ENCODE assay signal across 31 cellular contexts in genomic region chr6:51394061-51394460, GRCh38.
"Had no signal": no experiment of that assay in that cellular context is flagged by ENCODE, and none has a peak within 500 bp of the region (broad histone marks: within the 10 kb centered on the region; RNA-seq: fewer than 3 reads in every experiment).

No MANE protein-coding gene starts in this region.

- H3K27ac Mint-ChIP-seq: naive B cell; naive thymus-derived CD8-positive, alpha-beta T cell; natural killer cell treated with Interleukin-12 subunit alpha and Interleukin-12 subunit beta and Interleukin-15 and Interleukin-18, amount 100 ng/mL, for 72 hours; nephron progenitor cell; stimulated activated memory B cell treated with anti-CD40 and anti-IgM and Interleukin-4, amounts not matched to agents 10 μg/mL and 1 μg/mL and 100 μg/mL, for 72 hours; stimulated activated naive CD8-positive, alpha-beta T cell treated with anti-CD3 and anti-CD28 coated beads, Interleukin-15, amount 100 ng/mL, for 72 hours; type B pancreatic cell had no signal

- ATAC-seq: naive thymus-derived CD8-positive, alpha-beta T cell; natural killer cell treated with Interleukin-12 subunit alpha and Interleukin-12 subunit beta and Interleukin-15 and Interleukin-18, amount 100 ng/mL, for 72 hours; right cardiac atrium; sciatic nerve; stimulated activated memory B cell treated with anti-CD40 and anti-IgM and Interleukin-4, amounts not matched to agents 10 μg/mL and 1 μg/mL and 100 μg/mL, for 72 hours; stimulated activated naive CD8-positive, alpha-beta T cell treated with anti-CD3 and anti-CD28 coated beads, Interleukin-15, amount 100 ng/mL, for 72 hours; stimulated activated naive CD8-positive, alpha-beta T cell treated with anti-CD3 and anti-CD28 coated beads, Interleukin-15, Interleukin-2, amounts not matched to agents 100 U/mL and 50 U/mL, for 24 hours; upper lobe of right lung had no signal

- H3K27ac ChIP-seq: neutrophil, ovary, prostate gland, skin epidermis, spleen, suprapubic skin, testis, tibial artery, transverse colon, upper lobe of right lung, uterus had no signal

- H3K4me3 ChIP-seq: ovary, prostate gland, skin epidermis, smooth muscle cell, spleen, suprapubic skin, testis, tibial artery, transverse colon, upper lobe of right lung, uterus had no signal

- H3K27me3 Mint-ChIP-seq: naive B cell; naive thymus-derived CD8-positive, alpha-beta T cell; natural killer cell treated with Interleukin-12 subunit alpha and Interleukin-12 subunit beta and Interleukin-15 and Interleukin-18, amount 100 ng/mL, for 72 hours; stimulated activated memory B cell treated with anti-CD40 and anti-IgM and Interleukin-4, amounts not matched to agents 10 μg/mL and 1 μg/mL and 100 μg/mL, for 72 hours; stimulated activated naive CD8-positive, alpha-beta T cell treated with anti-CD3 and anti-CD28 coated beads, Interleukin-15, amount 100 ng/mL, for 72 hours; type B pancreatic cell had no signal

- H3K36me3 ChIP-seq: neutrophil, ovary, prostate gland, spleen, suprapubic skin, tibial artery, transverse colon, upper lobe of right lung, uterus had no signal

- DNase-seq: naive B cell; naive thymus-derived CD8-positive, alpha-beta T cell; nephron progenitor cell; nucleus accumbens; ovary; right cardiac atrium; spleen; stimulated activated CD4-positive, alpha-beta T cell treated with anti-CD3 and anti-CD28 coated beads, Interleukin-12 subunit alpha, Interleukin-12 subunit beta, amount 100 ng/mL, for 4 hours; stimulated activated CD4-positive, alpha-beta T cell treated with anti-CD3 and anti-CD28 coated beads, Interleukin-1b, Interleukin-23, amount 100 ng/mL, for 48 hours; stimulated activated CD4-positive, alpha-beta T cell treated with anti-CD3 and anti-CD28 coated beads, Interleukin-4, amount 100 ng/mL, for 1 hour; stimulated activated CD4-positive, alpha-beta T cell treated with anti-CD3 and anti-CD28 coated beads, Interleukin-4, amount 100 ng/mL, for 4 hours; stimulated activated CD8-positive, alpha-beta memory T cell treated with anti-CD3 and anti-CD28 coated beads, Interleukin-4, amount 100 ng/mL, for 48 hours; stimulated activated naive CD4-positive, alpha-beta T cell; stimulated activated naive CD8-positive, alpha-beta T cell treated with anti-CD3 and anti-CD28 coated beads, Interleukin-15, amount 100 ng/mL, for 72 hours; stimulated activated naive CD8-positive, alpha-beta T cell treated with anti-CD3 and anti-CD28 coated beads, Interleukin-15, Interleukin-2, amounts not matched to agents 100 U/mL and 50 U/mL, for 24 hours; substantia nigra; testis; tibial artery; transverse colon; upper lobe of right lung; uterus had no signal

- H3K9me3 ChIP-seq: neutrophil, ovary, prostate gland, spleen, suprapubic skin, testis, tibial artery, transverse colon, upper lobe of right lung, uterus had no signal

- H3K4me3 Mint-ChIP-seq: naive B cell; naive thymus-derived CD8-positive, alpha-beta T cell; natural killer cell treated with Interleukin-12 subunit alpha and Interleukin-12 subunit beta and Interleukin-15 and Interleukin-18, amount 100 ng/mL, for 72 hours; nephron progenitor cell; neural crest cell; stimulated activated memory B cell treated with anti-CD40 and anti-IgM and Interleukin-4, amounts not matched to agents 10 μg/mL and 1 μg/mL and 100 μg/mL, for 72 hours; stimulated activated naive CD8-positive, alpha-beta T cell treated with anti-CD3 and anti-CD28 coated beads, Interleukin-15, amount 100 ng/mL, for 72 hours; type B pancreatic cell had no signal

- H3K27me3 ChIP-seq: neutrophil, ovary, spleen, suprapubic skin, testis, tibial artery, transverse colon, upper lobe of right lung, uterus had no signal

- H3K4me1 ChIP-seq: prostate gland, spleen, suprapubic skin, testis, tibial artery, transverse colon, upper lobe of right lung, uterus had no signal

- H3K4me2 ChIP-seq: smooth muscle cell had no signal

- H3K36me3 Mint-ChIP-seq: naive B cell; naive thymus-derived CD8-positive, alpha-beta T cell; natural killer cell treated with Interleukin-12 subunit alpha and Interleukin-12 subunit beta and Interleukin-15 and Interleukin-18, amount 100 ng/mL, for 72 hours; stimulated activated memory B cell treated with anti-CD40 and anti-IgM and Interleukin-4, amounts not matched to agents 10 μg/mL and 1 μg/mL and 100 μg/mL, for 72 hours; type B pancreatic cell had no signal

- H3K9me3 Mint-ChIP-seq: nephron progenitor cell; stimulated activated memory B cell treated with anti-CD40 and anti-IgM and Interleukin-4, amounts not matched to agents 10 μg/mL and 1 μg/mL and 100 μg/mL, for 72 hours had no signal

- H3K4me1 Mint-ChIP-seq: naive B cell; naive thymus-derived CD8-positive, alpha-beta T cell; nephron progenitor cell; stimulated activated memory B cell treated with anti-CD40 and anti-IgM and Interleukin-4, amounts not matched to agents 10 μg/mL and 1 μg/mL and 100 μg/mL, for 72 hours; stimulated activated naive CD8-positive, alpha-beta T cell treated with anti-CD3 and anti-CD28 coated beads, Interleukin-15, amount 100 ng/mL, for 72 hours had no signal
